Comparison of ENCODE assay signal across 16 cellular contexts in genomic region chr9:37002413-37003217, GRCh38. TPM values are rescaled to one million over a fixed set of nuclear protein-coding genes. Genes with fewer than 3 reads are reported as not detected.
A peak's percentile ranks its signal among the peaks of the same experiment; 100 is the strongest.
DNase-seq lines count a peak whose midpoint lies in the region; TF ChIP-seq lines count a peak whose summit lies in the region.
"Had no signal": no experiment of that assay in that cellular context is flagged by ENCODE, and none has a peak within 500 bp of the region (broad histone marks: within the 10 kb centered on the region; RNA-seq: fewer than 3 reads in every experiment).

No MANE protein-coding gene starts in this region.

- no peaks in the 10 kb centered on the region for H3K36me3 Mint-ChIP-seq in glutamatergic neuron (ENCODE audit: unreplicated experiment)
- H3K36me3 Mint-ChIP-seq in neural progenitor cell: peaks cover 15% of the 10 kb centered on the region

- H3K36me3 ChIP-seq in OCI-LY1 (ENCODE audit: insufficient read depth, low read length) (peaks cover 58% of the 10 kb centered on the region; the same call in 1 of the 2 replicates), neural progenitor cell (no peaks in the 10 kb centered on the region), adrenal gland (replicated peaks in 1 of 2) (no peaks in the 10 kb centered on the region)
- H3K36me3 ChIP-seq: HAP-1, right atrium auricular region had no signal

- peak overlapping the region; percentile 96 for H3K27ac ChIP-seq in OCI-LY1 (ENCODE audit: low read depth, low read length, poor library complexity, severe bottlenecking)
- H3K27ac ChIP-seq in neural progenitor cell: no peak overlapping the region
- no peak overlapping the region for H3K27ac ChIP-seq in adrenal gland
- H3K27ac ChIP-seq: right atrium auricular region had no signal

- H2AFZ ChIP-seq in OCI-LY1 (ENCODE audit: low read length) (no peak overlapping the region), neural progenitor cell (replicated peaks) (peak overlapping the region; percentile 4)

- H3K4me1 ChIP-seq in OCI-LY1 (ENCODE audit: insufficient read depth, low read length, severe bottlenecking) (peaks cover 100% of the 10 kb centered on the region), neural progenitor cell (peaks cover 14% of the 10 kb centered on the region), adrenal gland (replicated peaks in 1 of 2) (no peaks in the 10 kb centered on the region)
- H3K4me1 ChIP-seq: HAP-1 had no signal

- intact Hi-C loops in adrenal gland (cut with DNase I): no loop called here

- H3K4me2 ChIP-seq in OCI-LY1 (ENCODE audit: low read length) (peak overlapping the region; percentile 58), neural progenitor cell (peak overlapping the region; percentile 76)

- peaks cover 7% of the 10 kb centered on the region for H3K27me3 Mint-ChIP-seq in glutamatergic neuron (ENCODE audit: unreplicated experiment)
- peaks cover 26% of the 10 kb centered on the region for H3K27me3 Mint-ChIP-seq in neural progenitor cell (ENCODE audit: insufficient read depth, low read depth)

- TF ChIP-seq CTCF in GM12875 (IDR thresholded peaks at IDR 0.05; ENCODE audit: borderline replicate concordance, insufficient read depth, low read depth, low read length): 0 out of 2 replicates have a peak, but pooled peaks have one; percentile 3
- TF ChIP-seq CTCF in OCI-LY1 (IDR thresholded peaks at IDR 0.05; ENCODE audit: low read length): no peak
- no peak for TF ChIP-seq CTCF in glutamatergic neuron (IDR thresholded peaks at IDR 0.05; ENCODE audit: partially characterized antibody, unreplicated experiment)
- TF ChIP-seq CTCF in neural progenitor cell (IDR thresholded peaks at IDR 0.05): no peak
- TF ChIP-seq CTCF in adrenal gland (IDR thresholded peaks at IDR 0.05): no peak
- TF ChIP-seq CTCF in GM10266 (IDR thresholded peaks at IDR 0.05; ENCODE audit: control insufficient read depth, insufficient read depth, low read depth, missing control alignments): no peak

- H3F3A ChIP-seq in OCI-LY1 (ENCODE audit: insufficient read depth, low read length): 0 out of 2 replicates have a peak, but pooled peaks cover 16% of the 10 kb centered on the region
- H3F3A ChIP-seq in neural progenitor cell (ENCODE audit: low read depth): peaks cover 11% of the 10 kb centered on the region

- peak overlapping the region; percentile 55 for H3K27ac Mint-ChIP-seq in glutamatergic neuron (ENCODE audit: unreplicated experiment)
- H3K27ac Mint-ChIP-seq in neural progenitor cell: peak overlapping the region; percentile 48

- H3K27me3 ChIP-seq in OCI-LY1 (ENCODE audit: insufficient read depth, low read length): no peaks in the 10 kb centered on the region
- peaks cover 100% of the 10 kb centered on the region for H3K27me3 ChIP-seq in neural progenitor cell
- peaks cover 43% of the 10 kb centered on the region for H3K27me3 ChIP-seq in adrenal gland

- H3K4me3 ChIP-seq in GM12875 (ENCODE audit: low read depth, low read length) (peak overlapping the region; percentile 58), OCI-LY1 (ENCODE audit: low read depth, low read length, poor library complexity, severe bottlenecking) (peak overlapping the region; percentile 41), neural progenitor cell (peak overlapping the region; percentile 41), adrenal gland (no peak overlapping the region)
- H3K4me3 ChIP-seq: HAP-1, right atrium auricular region had no signal

- H3K9me2 ChIP-seq in OCI-LY1 (ENCODE audit: low read depth, low read length): no peaks in the 10 kb centered on the region

- H4K20me1 ChIP-seq in OCI-LY1 (ENCODE audit: insufficient read depth, low read length) (no peaks in the 10 kb centered on the region), neural progenitor cell (ENCODE audit: low read depth) (no peaks in the 10 kb centered on the region)

- H3K9me3 ChIP-seq in OCI-LY1 (ENCODE audit: low read length) (no peaks in the 10 kb centered on the region), neural progenitor cell (ENCODE audit: low read depth) (no peaks in the 10 kb centered on the region), adrenal gland (replicated peaks in 1 of 3) (no peaks in the 10 kb centered on the region)
- H3K9me3 ChIP-seq: HAP-1, right atrium auricular region had no signal

- H3K9me3 Mint-ChIP-seq in glutamatergic neuron (ENCODE audit: unreplicated experiment) (peaks cover 2% of the 10 kb centered on the region), neural progenitor cell (no peaks in the 10 kb centered on the region)

- no peak for TF ChIP-seq POLR2A in adrenal gland (IDR thresholded peaks at IDR 0.05)

- WGBS in adrenal gland, 4 donors: 6 to 11% (median 7%) methylated on average over 10 to 62 of the region's 62 CpGs

- H3K4me3 Mint-ChIP-seq in glutamatergic neuron (ENCODE audit: unreplicated experiment): peak overlapping the region; percentile 42
- no peak overlapping the region for H3K4me3 Mint-ChIP-seq in neural progenitor cell

- DNase-seq in glutamatergic neuron (no peak), neural progenitor cell (ENCODE audit: low spot score) (peak; percentile 56), NCI-H2081 (lab: John Stamatoyannopoulos, UW) (no peak), adrenal gland (no peak), kidney tubule cell (ENCODE audit: low spot score) (no peak), GM10266 (ENCODE audit: extremely low spot score) (no peak)
- DNase-seq: NCI-H187 treated with DMSO at 0.1 percent for 48 hours; NCI-H526; stimulated activated CD4-positive, alpha-beta T cell treated with anti-CD3 and anti-CD28 coated beads, Interleukin-4, amount 100 ng/mL, for 1 hour had no signal

- peaks cover 4% of the 10 kb centered on the region; the same call in 1 of the 2 replicates for H3K79me2 ChIP-seq in OCI-LY1 (ENCODE audit: insufficient read depth, low read length)
- H3K79me2 ChIP-seq in neural progenitor cell (ENCODE audit: low read depth): no peaks in the 10 kb centered on the region

- H3K9ac ChIP-seq in OCI-LY1 (ENCODE audit: low read length) (peak overlapping the region; percentile 59), neural progenitor cell (no peak overlapping the region)

- H3K4me1 Mint-ChIP-seq in glutamatergic neuron (ENCODE audit: low read depth, unreplicated experiment) (peaks cover 18% of the 10 kb centered on the region), neural progenitor cell (peaks cover 39% of the 10 kb centered on the region)

RNA-seq across cellular contexts. Expression of gene PAX5, which starts 31.5 kb away (rescaled TPM):
- total RNA-seq in glutamatergic neuron (ENCODE audit: unreplicated experiment): 24.3 TPM
- 0.06 TPM in 1 of 2 replicates, not detected in the other for total RNA-seq in neural progenitor cell (ENCODE audit: low replicate concordance)
- total RNA-seq in adrenal gland: under 1 TPM in 3 of 8 donors, not detected in 5; 0.10 to 0.22 (median 0.19) TPM
- under 1 TPM in 2 of 3 donors, not detected in 1; under 0.01 to 0.07 TPM for polyA plus RNA-seq in adrenal gland
- total RNA-seq: astrocyte, LHCN-M2 had no signal
- polyA plus RNA-seq: keratinocyte had no signal

Comparison
In these comparisons a context has a peak if more than half of its experiments do, and no peak if none do; other contexts are left out.
1. H3K4me3 ChIP-seq: peak in GM12875 (single experiment), OCI-LY1 (single experiment) and neural progenitor cell (single experiment); none in adrenal gland (0 of 4).
2. RNA of gene PAX5, which starts 31.5 kb away (total RNA-seq): 24.3 TPM in glutamatergic neuron (single experiment); 0.06 TPM in neural progenitor cell and 0.10 to 0.22 TPM in adrenal gland; every median in the first group is over 10 times any median in the second.